Comparison of ENCODE assay signal across 6 cellular contexts in genomic region chr19:8444140-8444676, GRCh38. TPM values are rescaled to one million over a fixed set of nuclear protein-coding genes. Genes with fewer than 3 reads are reported as not detected.
DNase-seq lines count a peak whose midpoint lies in the region; ATAC-seq and TF ChIP-seq lines count a peak whose summit lies in the region.
"Not testable (repeated sequence)": the region's sequence is repeated elsewhere in the genome, so short reads cannot be mapped to it uniquely, and the experiment has no call there.

No MANE protein-coding gene starts in this region.

- TF ChIP-seq CTCF in WTC11 (IDR thresholded peaks at IDR 0.05); chondrocyte (IDR thresholded peaks at IDR 0.05); ovary (IDR thresholded peaks at IDR 0.05): not testable (repeated sequence)

- peaks cover 17% of the 10 kb centered on the region for H3K36me3 Mint-ChIP-seq in WTC11
- H3K36me3 Mint-ChIP-seq in chondrocyte (ENCODE audit: low read depth), result not testable (repeated sequence)

- not testable (repeated sequence) for TF ChIP-seq POLR2A in ovary (IDR thresholded peaks at IDR 0.05)

- H3K4me1 ChIP-seq in iPS-18a (ENCODE audit: control insufficient read depth, low read depth, low read length), result peaks cover 25% of the 10 kb centered on the region
- H3K4me1 ChIP-seq in ovary (ENCODE audit: insufficient read depth); urinary bladder (ENCODE audit: insufficient read depth): not testable (repeated sequence)

- H3K9ac ChIP-seq in iPS-18a (ENCODE audit: low read length), result peak overlapping the region; percentile 98

- peaks cover 19% of the 10 kb centered on the region for H3K36me3 ChIP-seq in iPS-18a (ENCODE audit: control insufficient read depth, low read depth, low read length)
- H3K36me3 ChIP-seq in ovary; urinary bladder (ENCODE audit: insufficient read depth): not testable (repeated sequence)

- H3K27me3 Mint-ChIP-seq in WTC11 (ENCODE audit: low read depth); chondrocyte (ENCODE audit: low read depth): not testable (repeated sequence)

- CTCF ChIA-PET in HEK293T (lab: Yijun Ruan, JAX) (interaction anchor here (1.0 kb wide), 1 partner anchor 90 kb away, joined by 3 read pairs; no protein-coding TSS in a partner anchor), WTC11 (lab: Charles Lee) (interaction anchor here (0.9 to 1.7 kb wide), 9 partner anchors 31 to 138 kb away, joined by 3 to 10 read pairs (median 4); partner anchors contain the start of gene MARCHF2)

- DNase-seq in HEK293T (ENCODE audit: extremely low spot score); WTC11 (ENCODE audit: low spot score); ovary: not testable (repeated sequence)
- DNase-seq in chondrocyte (ENCODE audit: low spot score), result peak; percentile 20

- H3K27ac ChIP-seq in iPS-18a (ENCODE audit: low read length), result peak overlapping the region; percentile 7
- peak overlapping the region in 1 of 2 donors; percentile 87 for H3K27ac ChIP-seq in ovary
- peak overlapping the region; percentile 68 for H3K27ac ChIP-seq in urinary bladder (ENCODE audit: low read depth)

- H3K9me3 Mint-ChIP-seq in WTC11; chondrocyte (ENCODE audit: low read depth): not testable (repeated sequence)

- H3K4me1 Mint-ChIP-seq in WTC11 (peaks cover 48% of the 10 kb centered on the region), chondrocyte (ENCODE audit: low read depth) (peaks cover 44% of the 10 kb centered on the region)

- 21 to 27% (median 25%) methylated on average over 32 of the region's 32 CpGs for WGBS in ovary, 3 donors
- 26% methylated on average over 32 of the region's 32 CpGs for WGBS in urinary bladder

- not testable (repeated sequence) for H3K27me3 ChIP-seq in iPS-18a (ENCODE audit: control insufficient read depth, insufficient read depth, low read length); ovary

- H3K4me3 Mint-ChIP-seq in WTC11 (peak overlapping the region; percentile 84), chondrocyte (ENCODE audit: unreplicated experiment) (peak overlapping the region; percentile 91)

- peak overlapping the region; percentile 88 for H3K4me3 ChIP-seq in iPS-18a (ENCODE audit: low read length)
- H3K4me3 ChIP-seq in ovary, result peak overlapping the region; percentile 95
- peak overlapping the region; percentile 94 for H3K4me3 ChIP-seq in urinary bladder (ENCODE audit: low read depth, low read length)

- H3K27ac Mint-ChIP-seq in WTC11 (peak overlapping the region; percentile 99), chondrocyte (ENCODE audit: unreplicated experiment) (peak overlapping the region; percentile 97)

- ATAC-seq in WTC11, result not testable (repeated sequence)

- POLR2A ChIA-PET in HEK293T (lab: Yijun Ruan, JAX) (interaction anchor here (0.8 to 4.3 kb wide), 10 partner anchors 14 to 103 kb away, joined by 3 to 27 read pairs (median 4); partner anchors contain the start of genes MARCHF2 and ZNF414), WTC11 (lab: Charles Lee) (interaction anchor here (0.9 to 1.6 kb wide), 4 partner anchors 26 to 82 kb away, joined by 3 to 8 read pairs (median 4); partner anchors contain the start of genes MARCHF2 and ZNF414)

- not testable (repeated sequence) for H3K9me3 ChIP-seq in iPS-18a (ENCODE audit: control insufficient read depth, low read depth, low read length); ovary

- TF ChIP-seq EP300 in ovary (IDR thresholded peaks at IDR 0.05), result not testable (repeated sequence)

- intact Hi-C loops in ovary (cut with DNase I), result loop anchor here in 1 of 4 donors (2.0 kb wide), 1 partner anchor 31 kb away; the partner anchor contains the start of gene MARCHF2

TF ChIP-seq in HEK293T, 16 proteins besides CTCF, POLR2A, EP300 and RAD21:
- TF ChIP-seq TARDBP (IDR thresholded peaks at IDR 0.05), result 0 out of 2 replicates have a peak, but pooled peaks have one; percentile 25
TF ChIP-seq in HEK293T: peak in this region for 1; not testable (repeated sequence) for 15.

RNA-seq across cellular contexts. Expression of gene HNRNPM, which starts 0.6 kb away (rescaled TPM):
- total RNA-seq in WTC11 (2021) (309 to 416 TPM (median 343 TPM) in 3 replicates), chondrocyte (111 to 185 TPM (median 116 TPM) in 3 replicates), ovary (100 to 1,000 TPM in 6 of 7 donors, 10 to 100 TPM in 1; 88.2 to 220 (median 180) TPM), urinary bladder (63.7 TPM)
- polyA plus RNA-seq in ovary (100 to 1,000 TPM; 146 to 285 TPM), urinary bladder (173 TPM)

RNA-seq across cellular contexts. Expression of gene MARCHF2, which starts 31.1 kb away (rescaled TPM):
- total RNA-seq in WTC11 (2021) (20.2 to 30.4 TPM (median 27.5 TPM) in 3 replicates), chondrocyte (35.0 to 42.5 TPM (median 37.5 TPM) in 3 replicates), ovary (10 to 100 TPM; 20.7 to 62.7 (median 27.2) TPM), urinary bladder (38.8 TPM)
- polyA plus RNA-seq in ovary (10 to 100 TPM; 13.8 to 22.0 TPM), urinary bladder (98.2 TPM)

RNA-seq across cellular contexts. Expression of gene RAB11B, which starts 54.0 kb away (rescaled TPM):
- total RNA-seq in WTC11 (2021), result 108 to 127 TPM (median 120 TPM) in 3 replicates
- total RNA-seq in chondrocyte, result 96.4 to 106 TPM (median 104 TPM) in 3 replicates
- total RNA-seq in ovary, result 100 to 1,000 TPM in 5 of 7 donors, 10 to 100 TPM in 2; 29.3 to 142 (median 102) TPM
- polyA plus RNA-seq in ovary, result 100 to 1,000 TPM in 1 of 2 donors, 10 to 100 TPM in 1; 20.8 to 103 TPM
- total RNA-seq in urinary bladder, result 63.9 TPM
- polyA plus RNA-seq in urinary bladder, result 131 TPM

RNA-seq across cellular contexts. Expression of gene PRAM1, which starts 58.2 kb away (rescaled TPM):
- 0.46 to 1.1 TPM (median 0.66 TPM) in 3 replicates for total RNA-seq in WTC11 (2021)
- 0.20 to 0.46 TPM in 2 of 3 replicates, not detected in the other for total RNA-seq in chondrocyte
- total RNA-seq in ovary, result 1 to 10 TPM in 4 of 7 donors, under 1 TPM in 3; 0.11 to 2.2 (median 1.4) TPM
- polyA plus RNA-seq in ovary, result under 1 TPM; 0.35 to 0.88 TPM
- 0.58 TPM for total RNA-seq in urinary bladder
- polyA plus RNA-seq in urinary bladder, result 0.85 TPM
